Comparison of ENCODE assay signal across 29 cellular contexts in the genomic region with DNA sequence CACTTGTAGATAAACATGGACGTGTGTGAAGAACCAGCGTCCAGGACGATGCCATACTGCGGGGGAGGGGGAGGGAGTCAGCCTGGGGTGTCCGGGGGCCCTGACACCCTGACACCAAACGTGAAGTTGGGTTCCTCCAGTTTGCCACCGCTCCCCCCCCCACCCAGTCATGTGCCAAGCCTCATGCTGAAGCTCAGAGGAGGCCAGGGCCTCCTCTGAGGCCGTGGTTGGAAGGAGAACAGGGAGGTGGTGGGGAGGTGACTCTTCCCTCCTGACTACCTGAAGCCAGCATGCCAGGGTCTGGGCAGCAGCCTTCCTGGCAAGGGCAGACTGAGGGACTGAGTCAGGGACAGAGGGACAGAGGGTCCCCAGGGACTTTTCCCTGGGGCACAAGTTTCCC. TPM values are rescaled to one million over a fixed set of nuclear protein-coding genes. Genes with fewer than 3 reads are reported as not detected.
"Had no signal": no experiment of that assay in that cellular context is flagged by ENCODE, and none has a peak within 500 bp of the region (broad histone marks: within the 10 kb centered on the region; RNA-seq: fewer than 3 reads in every experiment).

No MANE protein-coding gene starts in this region.

- H3K27ac Mint-ChIP-seq: activated CD4-positive, alpha-beta T cell treated with anti-CD3 and anti-CD28 coated beads, Interleukin-2, amount 10 ng/mL, durations not matched to agents 7 days and 5 days; activated CD8-positive, alpha-beta T cell treated with anti-CD3 and anti-CD28 coated beads, Interleukin-2, amount 10 ng/mL, durations not matched to agents 7 days and 5 days; activated naive CD4-positive, alpha-beta T cell treated with anti-CD3 and anti-CD28 coated beads for 36 hours; activated naive CD4-positive, alpha-beta T cell treated with anti-CD3 and anti-CD28 coated beads, Interleukin-2, amount 50 U/mL, for 72 hours; activated T-cell treated with anti-CD3 and anti-CD28 coated beads, Interleukin-2, amount 50 U/mL, for 24 hours; activated T-helper 1 cell treated with anti-CD3 and anti-CD28 coated beads, Interleukin-12 subunit alpha, Interleukin-12 subunit beta, Interleukin-2, Interleukin-4 antibody, amounts not matched to agents 30 ng/mL and 10 ng/mL and 1 ng/mL, durations not matched to agents 14 hours and 24 hours and 36 hours; T-helper 1 cell treated with Interleukin-12 subunit alpha and Interleukin-12 subunit beta and Interleukin-4 antibody, amounts not matched to agents 30 μg/mL and 1 μg/mL, for 36 hours; T-helper 2 cell treated with Interferon-gamma antibody and Interleukin-4, amounts not matched to agents 5 μg/mL and 100 μg/mL, for 36 hours had no signal

- H3K9me2 ChIP-seq: SK-N-SH had no signal

- H3K9me3 ChIP-seq: adrenal gland, SJSA1, SK-N-SH had no signal

- H3K9me3 Mint-ChIP-seq: activated CD4-positive, alpha-beta T cell treated with anti-CD3 and anti-CD28 coated beads, Interleukin-2, amount 10 ng/mL, durations not matched to agents 7 days and 5 days; activated naive CD4-positive, alpha-beta T cell treated with anti-CD3 and anti-CD28 coated beads for 36 hours; activated naive CD4-positive, alpha-beta T cell treated with anti-CD3 and anti-CD28 coated beads, Interleukin-2, amount 50 U/mL, for 72 hours; activated T-cell treated with anti-CD3 and anti-CD28 coated beads, Interleukin-2, amount 50 U/mL, for 24 hours; activated T-helper 1 cell treated with anti-CD3 and anti-CD28 coated beads, Interleukin-12 subunit alpha, Interleukin-12 subunit beta, Interleukin-2, Interleukin-4 antibody, amounts not matched to agents 30 ng/mL and 10 ng/mL and 1 ng/mL, durations not matched to agents 14 hours and 24 hours and 36 hours; T-helper 1 cell treated with Interleukin-12 subunit alpha and Interleukin-12 subunit beta and Interleukin-4 antibody, amounts not matched to agents 30 μg/mL and 1 μg/mL, for 36 hours; T-helper 2 cell treated with Interferon-gamma antibody and Interleukin-4, amounts not matched to agents 5 μg/mL and 100 μg/mL, for 36 hours had no signal

- H3K4me3 ChIP-seq: adrenal gland, SJSA1 had no signal

- H3K36me3 Mint-ChIP-seq: activated naive CD4-positive, alpha-beta T cell treated with anti-CD3 and anti-CD28 coated beads, Interleukin-2, amount 50 U/mL, for 72 hours had no signal

- H3K4me3 Mint-ChIP-seq: activated CD4-positive, alpha-beta T cell treated with anti-CD3 and anti-CD28 coated beads, Interleukin-2, amount 10 ng/mL, durations not matched to agents 7 days and 5 days; activated CD8-positive, alpha-beta T cell treated with anti-CD3 and anti-CD28 coated beads, Interleukin-2, amount 10 ng/mL, durations not matched to agents 7 days and 5 days; activated naive CD4-positive, alpha-beta T cell treated with anti-CD3 and anti-CD28 coated beads for 36 hours; activated T-cell treated with anti-CD3 and anti-CD28 coated beads, Interleukin-2, amount 50 U/mL, for 24 hours; activated T-helper 1 cell treated with anti-CD3 and anti-CD28 coated beads, Interleukin-12 subunit alpha, Interleukin-12 subunit beta, Interleukin-2, Interleukin-4 antibody, amounts not matched to agents 30 ng/mL and 10 ng/mL and 1 ng/mL, durations not matched to agents 14 hours and 24 hours and 36 hours; T-helper 1 cell treated with Interleukin-12 subunit alpha and Interleukin-12 subunit beta and Interleukin-4 antibody, amounts not matched to agents 30 μg/mL and 1 μg/mL, for 36 hours; T-helper 2 cell treated with Interferon-gamma antibody and Interleukin-4, amounts not matched to agents 5 μg/mL and 100 μg/mL, for 36 hours had no signal

- H3K27ac ChIP-seq: adrenal gland, brain microvascular endothelial cell, SJSA1 had no signal

- H3K36me3 ChIP-seq: adrenal gland, brain microvascular endothelial cell, SJSA1 had no signal

- H3K9ac ChIP-seq: SK-N-SH had no signal

- DNase-seq: activated CD4-positive, alpha-beta T cell treated with anti-CD3 and anti-CD28 coated beads, Interleukin-2, amount 10 ng/mL, durations not matched to agents 7 days and 5 days; activated CD4-positive, alpha-beta T cell treated with anti-CD3 and anti-CD28 coated beads, Interleukin-2, amount 50 U/mL, for 48 hours; activated CD8-positive, alpha-beta T cell treated with anti-CD3 and anti-CD28 coated beads, Interleukin-2, amount 10 ng/mL, durations not matched to agents 7 days and 5 days; activated gamma-delta T cell treated with Interleukin-2 at 50 U/mL for 16 hours; activated naive CD4-positive, alpha-beta T cell treated with anti-CD3 and anti-CD28 coated beads for 36 hours; activated T-cell treated with anti-CD3 and anti-CD28 coated beads, Interleukin-2, amount 50 U/mL, for 24 hours; adrenal gland; brain microvascular endothelial cell; central memory CD4-positive, alpha-beta T cell; MM.1S; MV-4-11; NCI-H1092; NCI-H1436 treated with DMSO at 0.1 percent for 48 hours; NCI-H1694 treated with DMSO at 0.1 percent for 48 hours; NCI-H2029; NCI-H524 treated with DMSO at 0.1 percent for 48 hours; SHP77 treated with DMSO at 0.1 percent for 48 hours; SK-N-SH had no signal

- H3K4me1 ChIP-seq: SJSA1 had no signal

- ATAC-seq: activated CD8-positive, alpha-beta T cell treated with anti-CD3 and anti-CD28 coated beads, Interleukin-2, amount 10 ng/mL, durations not matched to agents 7 days and 5 days; activated naive CD4-positive, alpha-beta T cell treated with anti-CD3 and anti-CD28 coated beads, Interleukin-2, amount 50 U/mL, for 72 hours; Panc1 had no signal

- FAIRE-seq: TTC549 had no signal

- H3K4me2 ChIP-seq: SK-N-SH had no signal

RNA-seq across cellular contexts. Expression of gene ENTPD2, which starts 1.6 kb away (rescaled TPM):
- total RNA-seq: activated CD4-positive, alpha-beta T cell treated with anti-CD3 and anti-CD28 coated beads, Interleukin-2, amount 10 ng/mL, durations not matched to agents 7 days and 5 days; activated naive CD4-positive, alpha-beta T cell treated with anti-CD3 and anti-CD28 coated beads for 36 hours; activated T-helper 1 cell treated with anti-CD3 and anti-CD28 coated beads, Interleukin-12 subunit alpha, Interleukin-12 subunit beta, Interleukin-2, Interleukin-4 antibody, amounts not matched to agents 30 ng/mL and 10 ng/mL and 1 ng/mL, durations not matched to agents 14 hours and 24 hours and 36 hours; LHCN-M2; NCI-H460; RPMI7951; SJSA1 had no signal
- polyA plus RNA-seq: SK-N-SH had no signal

RNA-seq across cellular contexts. Expression of gene NPDC1, which starts 6.3 kb away (rescaled TPM):
- total RNA-seq: SJSA1 had no signal

RNA-seq across cellular contexts. Expression of gene FUT7, which starts 20.4 kb away (rescaled TPM):
- total RNA-seq: activated naive CD4-positive, alpha-beta T cell treated with anti-CD3 and anti-CD28 coated beads for 36 hours; chondrocyte; LHCN-M2; NCI-H460; RPMI7951; SJSA1 had no signal
- polyA plus RNA-seq: SK-N-SH had no signal
